ENCODE assay signal across 8 cellular contexts in the genomic region with DNA sequence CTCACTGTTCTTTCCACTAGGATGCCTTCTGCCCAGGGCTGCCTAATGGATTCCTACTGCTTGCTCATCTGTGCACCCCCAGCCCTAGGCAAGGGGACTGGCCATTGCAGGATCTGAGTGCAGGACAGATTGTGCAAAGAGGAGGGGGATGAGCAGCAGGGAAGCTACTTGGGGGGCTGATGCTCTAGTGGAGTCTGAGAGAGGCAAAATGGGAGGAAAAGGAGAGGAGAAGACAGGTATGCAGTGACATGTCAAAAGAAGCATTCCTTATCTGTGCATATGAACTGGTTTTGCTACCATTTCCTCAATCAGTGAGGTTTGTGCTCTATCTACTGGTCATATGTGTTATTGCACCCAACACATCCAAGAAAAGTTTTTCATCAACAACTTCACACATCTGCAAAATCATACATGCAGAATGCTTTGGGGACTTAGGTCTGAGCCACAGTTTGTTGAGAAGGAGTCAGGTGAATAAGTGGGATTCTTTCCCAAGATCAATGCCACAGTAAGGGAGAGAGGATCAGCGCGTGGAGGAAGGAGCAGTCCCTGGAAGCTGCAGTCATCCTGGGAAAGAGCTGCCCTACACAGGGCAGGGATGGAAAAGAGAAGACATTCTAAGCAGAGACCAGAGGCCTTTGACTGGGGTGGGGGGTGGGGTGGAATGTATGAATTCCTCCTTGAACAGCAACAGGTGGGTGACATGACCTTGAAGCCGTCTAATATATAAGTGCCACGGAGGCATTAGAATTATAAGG. TPM values are rescaled to one million over a fixed set of nuclear protein-coding genes. Genes with fewer than 3 reads are reported as not detected.
DNase-seq lines count a peak whose midpoint lies in the region; ATAC-seq and TF ChIP-seq lines count a peak whose summit lies in the region.
"Had no signal": no experiment of that assay in that cellular context is flagged by ENCODE, and none has a peak within 500 bp of the region (broad histone marks: within the 10 kb centered on the region; RNA-seq: fewer than 3 reads in every experiment).

No MANE protein-coding gene starts in this region.

- H3K9me3 ChIP-seq in MM.1S (replicated peaks; ENCODE audit: insufficient read depth, low read length) (no peaks in the 10 kb centered on the region), testis (no peaks in the 10 kb centered on the region)

- H3K4me3 ChIP-seq in MM.1S (ENCODE audit: low read length): no peak overlapping the region
- no peak overlapping the region for H3K4me3 ChIP-seq in astrocyte of the cerebellum (ENCODE audit: low read depth, low read length)
- no peak overlapping the region for H3K4me3 ChIP-seq in testis

- no peak for TF ChIP-seq POLR2A in testis (IDR thresholded peaks at IDR 0.05)

- in situ Hi-C loops in astrocyte of the cerebellum (cut with HindIII; ENCODE audit: low sequenced_read_pairs): no loop called here

- H3K79me2 ChIP-seq in MM.1S (ENCODE audit: low read length): no peaks in the 10 kb centered on the region

- TF ChIP-seq CTCF in MM.1S (IDR thresholded peaks at IDR 0.05; ENCODE audit: low read length) (peak; percentile 58), astrocyte of the cerebellum (IDR thresholded peaks at IDR 0.05; ENCODE audit: low read depth, low read length, missing control alignments) (peak; percentile 64), testis (IDR thresholded peaks at IDR 0.05) (peak; percentile 53 to 74 (median 61))

- H3K4me2 ChIP-seq in MM.1S (ENCODE audit: low read depth, low read length): no peak overlapping the region

- H2AFZ ChIP-seq in MM.1S (ENCODE audit: low read length): no peak overlapping the region

- H3K27ac ChIP-seq in MM.1S (ENCODE audit: low read length) (no peak overlapping the region), testis (no peak overlapping the region)

- H3K9me2 ChIP-seq in MM.1S (replicated peaks; ENCODE audit: insufficient read depth, low read length): no peaks in the 10 kb centered on the region

- no peak overlapping the region for H3K9ac ChIP-seq in MM.1S (ENCODE audit: low read length)

- intact Hi-C loops in testis (cut with DNase I; ENCODE audit: low total_unique reads): no loop called here

- H3K27me3 ChIP-seq in MM.1S (replicated peaks; ENCODE audit: insufficient read depth, low read length) (no peaks in the 10 kb centered on the region), testis (no peaks in the 10 kb centered on the region)

- ATAC-seq in GM21381 (IDR thresholded peaks at IDR 0.05; ENCODE audit: unreplicated experiment) (peak; percentile 67), GM18873 (IDR thresholded peaks at IDR 0.05; ENCODE audit: low FRiP score, unreplicated experiment) (no peak)

- WGBS in testis, 2 donors: 73 to 80% methylated on average over 4 of the region's 4 CpGs

- no peaks in the 10 kb centered on the region for H3F3A ChIP-seq in MM.1S (ENCODE audit: insufficient read depth, low read length)

- no peaks in the 10 kb centered on the region for H4K20me1 ChIP-seq in MM.1S (ENCODE audit: insufficient read depth, low read length)

- peak; percentile 18 for DNase-seq in Daoy (ENCODE audit: low read depth)
- peak; percentile 28 for DNase-seq in MM.1S
- peak; percentile 11 for DNase-seq in astrocyte of the cerebellum (ENCODE audit: low read depth)
- peak; percentile 46 for DNase-seq in iPS DF 4.7 (ENCODE audit: extremely low read depth, low spot score)
- DNase-seq in testis: no peak
- DNase-seq: activated B cell treated with CpG ODN at 0.5 μM for 24 hours had no signal

- H3K4me1 ChIP-seq in MM.1S (ENCODE audit: low read length) (no peaks in the 10 kb centered on the region), testis (no peaks in the 10 kb centered on the region)

- H3K36me3 ChIP-seq in MM.1S (replicated peaks; ENCODE audit: insufficient read depth, low read length) (no peaks in the 10 kb centered on the region), testis (ENCODE audit: low read depth, missing control alignments) (no peaks in the 10 kb centered on the region)

RNA-seq across cellular contexts. Expression of gene SLC5A9, which starts 14.4 kb away (rescaled TPM):
- not detected in 2 replicates for total RNA-seq in Daoy (2014; rRNA removed; shearing (Covaris generic))
- 1 to 10 TPM; 1.4 to 3.0 TPM for total RNA-seq in testis
- polyA plus RNA-seq in testis (ENCODE audit: insufficient read depth, low read depth, low replicate concordance): 2.3 TPM
- total RNA-seq: activated B cell treated with CpG ODN at 0.5 μM for 24 hours had no signal
